Comparison of ENCODE assay signal across 9 cellular contexts in genomic region chr13:49082653-49083536, GRCh38.
DNase-seq lines count a peak whose midpoint lies in the region; ATAC-seq and TF ChIP-seq lines count a peak whose summit lies in the region.
"Had no signal": no experiment of that assay in that cellular context is flagged by ENCODE, and none has a peak within 500 bp of the region (broad histone marks: within the 10 kb centered on the region; RNA-seq: fewer than 3 reads in every experiment).

No MANE protein-coding gene starts in this region.

- H3K9me3 ChIP-seq in CD4-positive, alpha-beta T cell (ENCODE audit: control insufficient read depth, low read length): no peaks in the 10 kb centered on the region
- H3K9me3 ChIP-seq in T-helper 17 cell (ENCODE audit: control insufficient read depth, low read length, poor library complexity, severe bottlenecking): no peaks in the 10 kb centered on the region

- no peak for TF ChIP-seq CTCF in GM12875 (IDR thresholded peaks at IDR 0.05; ENCODE audit: borderline replicate concordance, insufficient read depth, low read depth, low read length)
- no peak for TF ChIP-seq CTCF in CD4-positive, alpha-beta T cell (IDR thresholded peaks at IDR 0.05)

- H3K27ac Mint-ChIP-seq in CD4-positive, alpha-beta T cell: no peak overlapping the region
- no peak overlapping the region for H3K27ac Mint-ChIP-seq in T-helper 17 cell

- H3K4me1 Mint-ChIP-seq in CD4-positive, alpha-beta T cell (ENCODE audit: low read depth): peaks cover 18% of the 10 kb centered on the region
- H3K4me1 Mint-ChIP-seq in T-helper 17 cell: peaks cover 22% of the 10 kb centered on the region

- POLR2A ChIA-PET in CD4-positive, alpha-beta T cell (lab: Charles Lee): no interaction called here

- peak overlapping the region; percentile 15 for H3K4me3 ChIP-seq in GM12875 (ENCODE audit: low read depth, low read length)

- ATAC-seq in GM21737 (IDR thresholded peaks at IDR 0.05; ENCODE audit: unreplicated experiment): peak; percentile 56
- ATAC-seq in CD4-positive, alpha-beta T cell (ENCODE audit: poor library complexity): no peak
- ATAC-seq in T-helper 17 cell: no peak

- peak; percentile 53 for DNase-seq in HS-5 (ENCODE audit: low read depth)
- peak; percentile 34 for DNase-seq in hepatic stellate cell (ENCODE audit: low spot score)
- DNase-seq in NK-92 (lab: John Stamatoyannopoulos, UW; ENCODE audit: unreplicated experiment): no peak
- DNase-seq in CD4-positive, alpha-beta T cell: no peak
- no peak for DNase-seq in T-helper 17 cell
- DNase-seq in NOMO-1 (lab: John Stamatoyannopoulos, UW; ENCODE audit: unreplicated experiment in 2 of 2): no peak
- DNase-seq: DMS79 treated with DMSO at 0.1 percent for 48 hours had no signal

- peaks cover 36% of the 10 kb centered on the region for H3K36me3 Mint-ChIP-seq in CD4-positive, alpha-beta T cell (ENCODE audit: low read depth)
- H3K36me3 Mint-ChIP-seq in T-helper 17 cell (ENCODE audit: low read depth): peaks cover 8% of the 10 kb centered on the region

- H3K9me3 Mint-ChIP-seq in CD4-positive, alpha-beta T cell: no peaks in the 10 kb centered on the region

- CTCF ChIA-PET in CD4-positive, alpha-beta T cell (lab: Charles Lee): interaction anchor here (0.5 kb wide), 1 partner anchor 23 kb away, joined by 4 read pairs; no protein-coding TSS in a partner anchor

- H3K27ac ChIP-seq in CD4-positive, alpha-beta T cell (ENCODE audit: low read depth, low read length): no peak overlapping the region

- no peaks in the 10 kb centered on the region for H3K27me3 ChIP-seq in CD4-positive, alpha-beta T cell (ENCODE audit: control insufficient read depth, insufficient read depth, low read length)

- intact Hi-C loops in CD4-positive, alpha-beta T cell (cut with DNase I, micrococcal nuclease): no loop called here

- no peaks in the 10 kb centered on the region for H3K27me3 Mint-ChIP-seq in CD4-positive, alpha-beta T cell
- H3K27me3 Mint-ChIP-seq in T-helper 17 cell: no peaks in the 10 kb centered on the region

- H3K4me3 Mint-ChIP-seq in CD4-positive, alpha-beta T cell: no peak overlapping the region
- no peak overlapping the region for H3K4me3 Mint-ChIP-seq in T-helper 17 cell

Comparison
In these comparisons a context has a peak if more than half of its experiments do, and no peak if none do; other contexts are left out.
1. DNase-seq: peak in HS-5 (single experiment) and hepatic stellate cell (single experiment); none in NK-92 (single experiment), CD4-positive, alpha-beta T cell (0 of 10), T-helper 17 cell (0 of 3) and NOMO-1 (0 of 2).